ENCODE assay signal across 7 cellular contexts in the genomic region with DNA sequence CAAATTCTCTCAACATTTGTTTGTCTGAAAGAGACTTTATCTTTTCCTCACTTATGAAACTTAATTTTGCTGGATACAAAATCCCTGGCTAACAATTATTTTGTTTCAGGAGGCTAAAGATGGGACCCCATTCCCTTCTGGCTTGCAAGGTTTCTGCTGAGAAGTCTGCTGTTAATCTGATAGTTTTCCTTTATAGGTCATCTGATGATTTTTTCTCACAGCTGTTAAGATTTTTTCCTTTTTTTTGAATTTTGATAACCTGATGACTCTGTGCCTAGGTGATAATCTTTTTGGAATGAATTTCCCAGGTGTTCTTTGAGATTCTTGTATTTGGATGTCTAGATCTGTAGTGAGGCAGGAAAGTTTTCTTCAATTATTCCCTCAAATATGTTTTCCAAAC.
"Had no signal": no experiment of that assay in that cellular context is flagged by ENCODE, and none has a peak within 500 bp of the region (broad histone marks: within the 10 kb centered on the region; RNA-seq: fewer than 3 reads in every experiment).

No MANE protein-coding gene starts in this region.

- FAIRE-seq: G401.6, GM12878, GM12891, GM18507, GM19239 had no signal

- DNase-seq: GDM1, GF-D8 had no signal

- H3K4me3 ChIP-seq: GM12878 had no signal

- ATAC-seq: GM12878 had no signal
